ENCODE assay signal across 8 cellular contexts in genomic region chr1:171188388-171189266, GRCh38. TPM values are rescaled to one million over a fixed set of nuclear protein-coding genes. Genes with fewer than 3 reads are reported as not detected.
DNase-seq lines count a peak whose midpoint lies in the region; ATAC-seq and TF ChIP-seq lines count a peak whose summit lies in the region.

No MANE protein-coding gene starts in this region.

- no peak overlapping the region for H3K4me3 Mint-ChIP-seq in progenitor cell of endocrine pancreas (ENCODE audit: low read depth)

- H3K9me3 Mint-ChIP-seq in progenitor cell of endocrine pancreas (ENCODE audit: low read depth): no peaks in the 10 kb centered on the region

- no peak overlapping the region for H3K27ac Mint-ChIP-seq in progenitor cell of endocrine pancreas

- peaks cover 18% of the 10 kb centered on the region for H3K4me1 Mint-ChIP-seq in progenitor cell of endocrine pancreas (ENCODE audit: low read depth)

- no peaks in the 10 kb centered on the region for H3K27me3 Mint-ChIP-seq in progenitor cell of endocrine pancreas

- no peaks in the 10 kb centered on the region for H3K36me3 Mint-ChIP-seq in progenitor cell of endocrine pancreas (ENCODE audit: insufficient read depth)

- peak; percentile 66 for ATAC-seq in HG03025 (IDR thresholded peaks at IDR 0.05; ENCODE audit: low FRiP score, unreplicated experiment)

- DNase-seq in AG08395 (ENCODE audit: low spot score) (peak; percentile 70), NCI-H460 (ENCODE audit: extremely low read depth, low read depth) (peak; percentile 68), foreskin melanocyte (peak; percentile 42), progenitor cell of endocrine pancreas (ENCODE audit: low spot score, unreplicated experiment) (no peak), cerebellar nuclear complex (lab: John Stamatoyannopoulos, UW) (no peak)
- DNase-seq in activated CD8-positive, alpha-beta memory T cell treated with anti-CD3 and anti-CD28 coated beads, Interleukin-2, amount 50 U/mL, for 4 hours: peak; percentile 17

- TF ChIP-seq CTCF in GM12874 (IDR thresholded peaks at IDR 0.05; ENCODE audit: insufficient read depth, low read depth, low read length) (peak; percentile 71), progenitor cell of endocrine pancreas (IDR thresholded peaks at IDR 0.05; ENCODE audit: unreplicated experiment) (peak; percentile 61)

RNA-seq across cellular contexts. Expression of gene FMO2, which starts 3.5 kb away (rescaled TPM):
- not detected in 2 replicates for total RNA-seq in NCI-H460 (2014; rRNA removed; shearing (Covaris generic))
- not detected in 2 replicates for polyA plus RNA-seq in NCI-H460 (2014; cell fraction: nucleus; rRNA removed)
- total RNA-seq in progenitor cell of endocrine pancreas: not detected in 2 replicates

RNA-seq across cellular contexts. Expression of gene FMO1, which starts 59.7 kb away (rescaled TPM):
- total RNA-seq in NCI-H460 (2014; rRNA removed; shearing (Covaris generic)): not detected in 2 replicates
- not detected in 2 replicates for polyA plus RNA-seq in NCI-H460 (2014; cell fraction: nucleus; rRNA removed)
- 0.67 TPM in 1 of 2 replicates, not detected in the other for total RNA-seq in progenitor cell of endocrine pancreas

Comparison
In these comparisons a context has a peak if more than half of its experiments do, and no peak if none do; other contexts are left out.
1. DNase-seq: peak in AG08395 (single experiment), NCI-H460 (single experiment), activated CD8-positive, alpha-beta memory T cell treated with anti-CD3 and anti-CD28 coated beads, Interleukin-2, amount 50 U/mL, for 4 hours (single experiment) and foreskin melanocyte (single experiment); none in progenitor cell of endocrine pancreas (single experiment) and cerebellar nuclear complex (0 of 2).